1 cellular context compared by ENCODE assay signal in the genomic region with DNA sequence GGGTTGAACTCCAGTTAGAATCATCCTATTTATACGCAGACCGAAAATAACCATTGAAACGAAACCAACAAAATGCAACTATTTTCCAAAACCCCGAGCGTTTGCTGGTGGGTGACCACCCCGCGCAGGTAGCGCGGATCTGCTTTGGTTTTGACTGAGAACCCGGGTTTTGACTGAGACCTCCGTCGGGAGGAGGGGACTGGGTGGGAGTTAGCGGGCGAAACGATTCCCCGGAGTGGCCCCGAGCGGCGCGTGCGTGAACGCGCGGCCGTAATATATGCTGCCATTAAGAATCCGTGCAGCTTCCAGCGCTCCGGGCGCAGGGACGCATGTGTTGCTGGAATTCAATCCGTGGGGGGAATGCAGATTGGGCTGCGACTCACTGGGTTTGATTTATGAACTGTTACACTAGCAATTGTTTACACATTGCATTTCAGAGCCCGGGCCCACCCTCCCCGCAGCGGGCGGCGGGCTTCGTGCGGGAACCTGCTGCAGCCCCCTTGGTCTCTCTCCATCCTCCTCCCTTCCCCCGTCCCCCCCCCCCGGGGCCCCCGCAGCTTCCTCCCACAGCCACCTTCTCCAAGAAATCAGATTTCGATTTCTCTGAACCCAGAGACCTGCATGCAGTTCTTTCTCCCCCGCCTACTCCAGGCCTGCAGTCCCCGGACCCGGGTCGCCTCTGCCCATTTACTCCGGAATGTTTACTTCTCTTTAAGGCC.
TF ChIP-seq lines count a peak whose summit lies in the region.

No MANE protein-coding gene starts in this region.

TF ChIP-seq in GM23338, 12 proteins besides CTCF, POLR2A, EP300 and RAD21 (continued from another document):
- TF ChIP-seq ZNF462 (CRISPR knock-in tag; IDR thresholded peaks at IDR 0.05) (no peak), NANOG (IDR thresholded peaks at IDR 0.05; ENCODE audit: borderline replicate concordance) (no peak), ZNF331 (CRISPR knock-in tag; IDR thresholded peaks at IDR 0.05; ENCODE audit: low read depth) (no peak), REST (IDR thresholded peaks at IDR 0.05; ENCODE audit: unreplicated experiment) (no peak), ZNF114 (CRISPR knock-in tag; IDR thresholded peaks at IDR 0.05) (no peak), POLR2AphosphoS5 (IDR thresholded peaks at IDR 0.05; ENCODE audit: low read depth) (no peak), STAT1 (IDR thresholded peaks at IDR 0.05; ENCODE audit: unreplicated experiment) (no peak), CREB1 (CRISPR knock-in tag; IDR thresholded peaks at IDR 0.05; ENCODE audit: low read depth) (no peak), EZH2phosphoT487 (IDR thresholded peaks at IDR 0.05; ENCODE audit: unreplicated experiment) (peak; percentile 65), JUNB (IDR thresholded peaks at IDR 0.05; ENCODE audit: unreplicated experiment) (no peak)
- TF ChIP-seq, protein P1, sequence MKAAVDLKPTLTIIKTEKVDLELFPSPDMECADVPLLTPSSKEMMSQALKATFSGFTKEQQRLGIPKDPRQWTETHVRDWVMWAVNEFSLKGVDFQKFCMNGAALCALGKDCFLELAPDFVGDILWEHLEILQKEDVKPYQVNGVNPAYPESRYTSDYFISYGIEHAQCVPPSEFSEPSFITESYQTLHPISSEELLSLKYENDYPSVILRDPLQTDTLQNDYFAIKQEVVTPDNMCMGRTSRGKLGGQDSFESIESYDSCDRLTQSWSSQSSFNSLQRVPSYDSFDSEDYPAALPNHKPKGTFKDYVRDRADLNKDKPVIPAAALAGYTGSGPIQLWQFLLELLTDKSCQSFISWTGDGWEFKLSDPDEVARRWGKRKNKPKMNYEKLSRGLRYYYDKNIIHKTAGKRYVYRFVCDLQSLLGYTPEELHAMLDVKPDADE (IDR thresholded peaks at IDR 0.05): no peak
TF ChIP-seq in GM23338: peak in this region for 2.
